ENCODE assay signal across 9 cellular contexts in genomic region chr19:13978721-13979191, GRCh38. TPM values are rescaled to one million over a fixed set of nuclear protein-coding genes. Genes with fewer than 3 reads are reported as not detected.
A peak's percentile ranks its signal among the peaks of the same experiment; 100 is the strongest.
DNase-seq lines count a peak whose midpoint lies in the region; ATAC-seq lines count a peak whose summit lies in the region.
"Had no signal": no experiment of that assay in that cellular context is flagged by ENCODE, and none has a peak within 500 bp of the region (broad histone marks: within the 10 kb centered on the region; RNA-seq: fewer than 3 reads in every experiment).

No MANE protein-coding gene starts in this region.

- no peaks in the 10 kb centered on the region for H3K4me1 ChIP-seq in aorta (ENCODE audit: control insufficient read depth in 1 of 2, insufficient read depth in 2 of 2, low read length in 2 of 2)

- WGBS in aorta, 2 donors: 0 to 2% methylated on average over 42 to 49 of the region's 49 CpGs

- no peaks in the 10 kb centered on the region for H3K9me3 ChIP-seq in aorta (ENCODE audit: control insufficient read depth, low read length)

- peak overlapping the region; percentile 19 to 34 for H3K4me3 ChIP-seq in aorta (ENCODE audit: low read length in 2 of 2)

- H3K27ac ChIP-seq in aorta (ENCODE audit: low read depth in 1 of 2, low read length in 2 of 2): no peak overlapping the region
- H3K27ac ChIP-seq: C4-2B had no signal

- peak; percentile 32 for DNase-seq in stimulated activated CD4-positive, alpha-beta T cell treated with anti-CD3 and anti-CD28 coated beads, Interleukin-15, amount 100 ng/mL, for 24 hours
- no peak for DNase-seq in stimulated activated CD4-positive, alpha-beta T cell treated with anti-CD3 and anti-CD28 coated beads, Interleukin-4, amount 100 ng/mL, for 24 hours
- DNase-seq in left colon (no peak), aorta (peak in 1 of 2 donors; percentile 84), ureter (ENCODE audit: low spot score) (no peak), glomerular visceral epithelial cell (ENCODE audit: extremely low spot score) (no peak)

- intact Hi-C loops in left colon (cut with DNase I, micrococcal nuclease): no loop called here
- intact Hi-C loops in aorta (cut with DNase I): no loop called here

- peaks cover 0 to 3% of the 10 kb centered on the region in 2 donors for H3K36me3 ChIP-seq in aorta (ENCODE audit: control insufficient read depth in 1 of 2, insufficient read depth in 2 of 2, low read length in 1 of 2)

- H3K27me3 ChIP-seq in aorta (ENCODE audit: control insufficient read depth in 1 of 2, insufficient read depth in 2 of 2, low read length in 1 of 2): no peaks in the 10 kb centered on the region

- peak; percentile 45 for ATAC-seq in left colon
- peak; percentile 17 for ATAC-seq in aorta (ENCODE audit: low FRiP score)

RNA-seq across cellular contexts. Expression of gene DCAF15, which starts 26.4 kb away (rescaled TPM):
- 10 to 100 TPM; 30.5 to 33.9 TPM for total RNA-seq in left colon
- 10 to 100 TPM; 21.8 to 25.3 TPM for total RNA-seq in aorta
- 10 to 100 TPM in 1 of 2 donors, 1 to 10 TPM in 1; 8.8 to 41.4 TPM for polyA plus RNA-seq in aorta
- total RNA-seq in ureter: 30.0 TPM

RNA-seq across cellular contexts. Expression of gene RFX1, which starts 27.4 kb away (rescaled TPM):
- total RNA-seq in left colon: 10 to 100 TPM; 11.6 to 12.0 TPM
- total RNA-seq in aorta: 10 to 100 TPM; 11.6 to 17.7 TPM
- 1 to 10 TPM; 1.9 to 4.6 TPM for polyA plus RNA-seq in aorta
- 16.4 TPM for total RNA-seq in ureter

RNA-seq across cellular contexts. Expression of gene PODNL1, which starts 40.5 kb away (rescaled TPM):
- total RNA-seq in left colon: 1 to 10 TPM; 2.7 to 5.3 TPM
- 1 to 10 TPM; 4.3 to 9.8 TPM for total RNA-seq in aorta
- polyA plus RNA-seq in aorta: 10 to 100 TPM in 1 of 2 donors, 1 to 10 TPM in 1; 2.5 to 18.9 TPM
- 7.9 TPM for total RNA-seq in ureter
- total RNA-seq: NCI-H460 had no signal

RNA-seq across cellular contexts. Expression of gene RLN3, which starts 49.2 kb away (rescaled TPM):
- total RNA-seq in left colon: not detected
- not detected for total RNA-seq in aorta
- polyA plus RNA-seq in aorta: not detected
- total RNA-seq in ureter: not detected
- total RNA-seq: activated naive CD4-positive, alpha-beta T cell treated with anti-CD3 and anti-CD28 coated beads, Interleukin-2, amount 50 U/mL, for 72 hours; NCI-H460 had no signal

RNA-seq across cellular contexts. Expression of gene IL27RA, which starts 52.8 kb away (rescaled TPM):
- 1 to 10 TPM; 1.9 to 3.6 TPM for total RNA-seq in left colon
- total RNA-seq in aorta: 1 to 10 TPM; 2.8 to 5.5 TPM
- polyA plus RNA-seq in aorta: 1 to 10 TPM in 1 of 2 donors, under 1 TPM in 1; 0.36 to 1.3 TPM
- total RNA-seq in ureter: 5.1 TPM
